In the genomic region with DNA sequence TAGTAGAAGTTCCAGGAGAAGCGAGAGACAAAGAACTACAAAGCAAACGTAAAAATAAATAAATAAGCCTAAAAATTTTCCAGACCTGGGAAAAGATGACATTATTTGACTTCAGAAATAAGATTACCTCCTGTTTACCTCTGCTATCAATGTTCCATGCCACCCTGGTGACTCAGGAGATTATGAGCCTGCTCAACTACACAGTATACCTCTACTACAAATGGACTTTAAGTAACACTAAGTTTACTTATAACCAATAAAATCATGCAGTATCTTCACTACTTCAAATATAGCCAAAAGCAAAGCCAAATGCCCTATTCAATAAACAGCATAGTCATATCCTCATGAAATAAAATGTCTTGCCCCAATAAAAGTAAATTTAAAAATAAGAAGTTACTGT, we compare ENCODE assay signal across 28 cellular contexts.
"Had no signal": no experiment of that assay in that cellular context is flagged by ENCODE, and none has a peak within 500 bp of the region (broad histone marks: within the 10 kb centered on the region; RNA-seq: fewer than 3 reads in every experiment).

No MANE protein-coding gene starts in this region.

- H3K4me3 ChIP-seq: stomach, suprapubic skin, testis, thoracic aorta, thyroid gland, tibial artery, tibial nerve, transverse colon, upper lobe of right lung, uterus, vagina had no signal

- H3K36me3 Mint-ChIP-seq: stimulated activated effector memory CD8-positive, alpha-beta T cell treated with anti-CD3 and anti-CD28 coated beads, Interleukin-12 subunit alpha, Interleukin-12 subunit beta, amount 100 ng/mL, for 72 hours; stimulated activated memory B cell treated with anti-CD40 and anti-IgM and Interleukin-4, amounts not matched to agents 10 μg/mL and 1 μg/mL and 100 μg/mL, for 72 hours; stimulated activated naive B cell treated with anti-CD40 and anti-IgM and Interleukin-4, amounts not matched to agents 10 μg/mL and 1 μg/mL and 100 μg/mL, for 72 hours; type B pancreatic cell had no signal

- H3K36me3 ChIP-seq: stomach, suprapubic skin, thoracic aorta, thyroid gland, tibial artery, tibial nerve, transverse colon, upper lobe of right lung, uterus, vagina had no signal

- H3K9me3 ChIP-seq: stomach, suprapubic skin, testis, thoracic aorta, thyroid gland, tibial nerve, transverse colon, upper lobe of right lung, uterus, vagina had no signal

- H3K4me1 ChIP-seq: stomach, suprapubic skin, testis, thyroid gland, tibial artery, tibial nerve, transverse colon, upper lobe of right lung, uterus, vagina had no signal

- DNase-seq: stimulated activated CD4-positive, alpha-beta T cell treated with anti-CD3 and anti-CD28 coated beads, Interleukin-2, amount 100 ng/mL, for 48 hours; stimulated activated CD4-positive, alpha-beta T cell treated with anti-CD3 and anti-CD28 coated beads, Interleukin-4, amount 100 ng/mL, for 1 hour; stimulated activated CD4-positive, alpha-beta T cell treated with anti-CD3 and anti-CD28 coated beads, Interleukin-4, amount 100 ng/mL, for 24 hours; stimulated activated CD4-positive, alpha-beta T cell treated with anti-CD3 and anti-CD28 coated beads, Interleukin-4, amount 100 ng/mL, for 4 hours; stimulated activated CD8-positive, alpha-beta memory T cell treated with anti-CD3 and anti-CD28 coated beads, Interleukin-4, amount 100 ng/mL, for 48 hours; stimulated activated naive B cell treated with anti-CD40 and anti-IgM and Interleukin-4, amounts not matched to agents 10 μg/mL and 1 μg/mL and 100 μg/mL, for 72 hours; stimulated activated naive CD4-positive, alpha-beta T cell; stimulated activated naive CD4-positive, alpha-beta T cell treated with Interleukin-2 at 50 U/mL for 16 hours; stimulated activated naive CD8-positive, alpha-beta T cell treated with anti-CD3 and anti-CD28 coated beads, Interleukin-15, amount 100 ng/mL, for 72 hours; stimulated activated naive CD8-positive, alpha-beta T cell treated with anti-CD3 and anti-CD28 coated beads, Interleukin-15, Interleukin-2, amounts not matched to agents 100 U/mL and 50 U/mL, for 24 hours; stomach; substantia nigra; testis; thyroid gland; tibial artery; transverse colon; trophoblast cell; upper lobe of right lung; uterus had no signal

- H3K27ac Mint-ChIP-seq: stimulated activated effector memory CD8-positive, alpha-beta T cell treated with anti-CD3 and anti-CD28 coated beads, Interleukin-12 subunit alpha, Interleukin-12 subunit beta, amount 100 ng/mL, for 72 hours; stimulated activated memory B cell treated with anti-CD40 and anti-IgM and Interleukin-4, amounts not matched to agents 10 μg/mL and 1 μg/mL and 100 μg/mL, for 72 hours; stimulated activated naive B cell treated with anti-CD40 and anti-IgM and Interleukin-4, amounts not matched to agents 10 μg/mL and 1 μg/mL and 100 μg/mL, for 72 hours; stimulated activated naive CD8-positive, alpha-beta T cell treated with anti-CD3 and anti-CD28 coated beads, Interleukin-15, amount 100 ng/mL, for 72 hours; stimulated activated naive CD8-positive, alpha-beta T cell treated with anti-CD3 and anti-CD28 coated beads, Interleukin-15, Interleukin-2, amounts not matched to agents 100 ng/mL and 50 ng/mL, for 24 hours; type B pancreatic cell had no signal

- H3K4me3 Mint-ChIP-seq: stimulated activated effector memory CD8-positive, alpha-beta T cell treated with anti-CD3 and anti-CD28 coated beads, Interleukin-12 subunit alpha, Interleukin-12 subunit beta, amount 100 ng/mL, for 72 hours; stimulated activated memory B cell treated with anti-CD40 and anti-IgM and Interleukin-4, amounts not matched to agents 10 μg/mL and 1 μg/mL and 100 μg/mL, for 72 hours; stimulated activated naive B cell treated with anti-CD40 and anti-IgM and Interleukin-4, amounts not matched to agents 10 μg/mL and 1 μg/mL and 100 μg/mL, for 72 hours; stimulated activated naive CD8-positive, alpha-beta T cell treated with anti-CD3 and anti-CD28 coated beads, Interleukin-15, amount 100 ng/mL, for 72 hours; stimulated activated naive CD8-positive, alpha-beta T cell treated with anti-CD3 and anti-CD28 coated beads, Interleukin-15, Interleukin-2, amounts not matched to agents 100 ng/mL and 50 ng/mL, for 24 hours; type B pancreatic cell had no signal

- H3K27ac ChIP-seq: stomach, suprapubic skin, testis, thoracic aorta, thyroid gland, tibial artery, tibial nerve, transverse colon, upper lobe of right lung, uterus, vagina had no signal

- ATAC-seq: stimulated activated effector memory CD8-positive, alpha-beta T cell treated with anti-CD3 and anti-CD28 coated beads, Interleukin-12 subunit alpha, Interleukin-12 subunit beta, amount 100 ng/mL, for 72 hours; stimulated activated memory B cell treated with anti-CD40 and anti-IgM and Interleukin-4, amounts not matched to agents 10 μg/mL and 1 μg/mL and 100 μg/mL, for 72 hours; stimulated activated naive B cell treated with anti-CD40 and anti-IgM and Interleukin-4, amounts not matched to agents 10 μg/mL and 1 μg/mL and 100 μg/mL, for 72 hours; stimulated activated naive CD8-positive, alpha-beta T cell treated with anti-CD3 and anti-CD28 coated beads, Interleukin-15, amount 100 ng/mL, for 72 hours; stimulated activated naive CD8-positive, alpha-beta T cell treated with anti-CD3 and anti-CD28 coated beads, Interleukin-15, Interleukin-2, amounts not matched to agents 100 U/mL and 50 U/mL, for 24 hours; upper lobe of right lung had no signal

- H3K27me3 ChIP-seq: stomach, suprapubic skin, testis, thyroid gland, tibial artery, tibial nerve, transverse colon, upper lobe of right lung, uterus, vagina had no signal

- H3K4me1 Mint-ChIP-seq: stimulated activated effector memory CD8-positive, alpha-beta T cell treated with anti-CD3 and anti-CD28 coated beads, Interleukin-12 subunit alpha, Interleukin-12 subunit beta, amount 100 ng/mL, for 72 hours; stimulated activated memory B cell treated with anti-CD40 and anti-IgM and Interleukin-4, amounts not matched to agents 10 μg/mL and 1 μg/mL and 100 μg/mL, for 72 hours; stimulated activated naive B cell treated with anti-CD40 and anti-IgM and Interleukin-4, amounts not matched to agents 10 μg/mL and 1 μg/mL and 100 μg/mL, for 72 hours; stimulated activated naive CD8-positive, alpha-beta T cell treated with anti-CD3 and anti-CD28 coated beads, Interleukin-15, amount 100 ng/mL, for 72 hours had no signal

- H3K9me3 Mint-ChIP-seq: stimulated activated naive CD8-positive, alpha-beta T cell treated with anti-CD3 and anti-CD28 coated beads, Interleukin-15, Interleukin-2, amounts not matched to agents 100 ng/mL and 50 ng/mL, for 24 hours; type B pancreatic cell had no signal

- FAIRE-seq: urothelium cell line had no signal

- H3K27me3 Mint-ChIP-seq: stimulated activated memory B cell treated with anti-CD40 and anti-IgM and Interleukin-4, amounts not matched to agents 10 μg/mL and 1 μg/mL and 100 μg/mL, for 72 hours; stimulated activated naive B cell treated with anti-CD40 and anti-IgM and Interleukin-4, amounts not matched to agents 10 μg/mL and 1 μg/mL and 100 μg/mL, for 72 hours; stimulated activated naive CD8-positive, alpha-beta T cell treated with anti-CD3 and anti-CD28 coated beads, Interleukin-15, amount 100 ng/mL, for 72 hours; stimulated activated naive CD8-positive, alpha-beta T cell treated with anti-CD3 and anti-CD28 coated beads, Interleukin-15, Interleukin-2, amounts not matched to agents 100 ng/mL and 50 ng/mL, for 24 hours; type B pancreatic cell had no signal
